In the genomic region with DNA sequence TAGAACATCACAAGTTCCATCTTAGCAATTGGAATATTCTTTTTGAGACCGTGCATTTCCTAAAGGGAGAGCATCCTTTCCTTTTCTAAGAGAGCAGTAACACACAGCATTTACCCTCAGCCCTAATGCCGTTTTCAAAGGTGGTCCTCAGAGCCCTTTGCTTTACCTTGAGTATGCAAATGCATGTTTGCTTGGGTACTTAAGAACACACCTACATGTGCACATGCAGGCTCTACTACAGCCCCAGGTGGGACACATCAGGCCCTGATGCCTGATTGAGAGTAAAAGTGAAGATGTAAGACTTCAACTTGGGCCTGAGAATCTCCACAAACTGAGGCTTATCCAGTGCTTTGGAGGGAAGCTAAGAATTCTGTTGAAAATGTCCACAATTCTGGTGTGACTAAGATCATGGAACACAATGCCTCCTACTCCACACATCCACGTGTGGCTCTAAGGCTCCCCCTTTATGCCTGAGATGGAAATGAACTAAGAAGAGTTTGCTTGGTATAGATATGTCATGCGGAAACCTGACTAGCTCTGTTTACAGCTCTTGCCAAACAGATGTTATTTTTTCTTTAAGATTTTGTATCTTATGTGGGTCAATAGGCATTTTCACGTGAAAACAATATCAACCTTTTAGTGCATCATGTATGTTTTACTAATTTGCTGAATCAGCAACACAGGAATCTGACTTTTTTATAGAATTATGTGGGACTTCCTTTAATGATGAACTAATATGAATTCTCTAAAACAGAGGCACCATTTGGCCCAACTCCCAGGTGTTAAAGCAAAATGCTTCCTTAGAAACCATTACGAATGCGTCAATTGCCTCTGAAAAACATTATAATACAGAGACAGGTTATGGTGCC, we compare ENCODE assay signal across 8 cellular contexts. TPM values are rescaled to one million over a fixed set of nuclear protein-coding genes. Genes with fewer than 3 reads are reported as not detected.
DNase-seq lines count a peak whose midpoint lies in the region; ATAC-seq and TF ChIP-seq lines count a peak whose summit lies in the region.

No MANE protein-coding gene starts in this region.

- no peaks in the 10 kb centered on the region for H3K27me3 Mint-ChIP-seq in chondrocyte (ENCODE audit: low read depth)
- no peaks in the 10 kb centered on the region for H3K27me3 Mint-ChIP-seq in effector memory CD8-positive, alpha-beta T cell

- no peaks in the 10 kb centered on the region for H3K9me3 ChIP-seq in parathyroid adenoma (ENCODE audit: control insufficient read depth, low read length)

- no peaks in the 10 kb centered on the region for H3K27me3 ChIP-seq in parathyroid adenoma (ENCODE audit: control insufficient read depth, insufficient read depth, low read length)

- H3K4me3 ChIP-seq in parathyroid adenoma (ENCODE audit: low read depth, low read length) = no peak overlapping the region

- CTCF ChIA-PET in GM10248 (lab: Yijun Ruan, JAX) = interaction anchor here (1.2 to 1.3 kb wide), 2 partner anchors 68 to 133 kb away, joined by 3 to 7 read pairs; no protein-coding TSS in a partner anchor

- no peak for ATAC-seq in effector memory CD8-positive, alpha-beta T cell (replicated peaks)
- no peak for ATAC-seq in HG02852 (IDR thresholded peaks at IDR 0.05; ENCODE audit: unreplicated experiment)

- H3K36me3 ChIP-seq in parathyroid adenoma (ENCODE audit: control insufficient read depth, insufficient read depth, low read length) = no peaks in the 10 kb centered on the region

- no peaks in the 10 kb centered on the region for H3K4me1 ChIP-seq in parathyroid adenoma

- no peak overlapping the region for H3K4me3 Mint-ChIP-seq in chondrocyte (ENCODE audit: unreplicated experiment)
- no peak overlapping the region for H3K4me3 Mint-ChIP-seq in effector memory CD8-positive, alpha-beta T cell

- no peaks in the 10 kb centered on the region for H3K36me3 Mint-ChIP-seq in chondrocyte (ENCODE audit: low read depth)
- H3K36me3 Mint-ChIP-seq in effector memory CD8-positive, alpha-beta T cell (ENCODE audit: insufficient read depth) = no peaks in the 10 kb centered on the region

- H3K27ac Mint-ChIP-seq in chondrocyte (ENCODE audit: unreplicated experiment) = no peak overlapping the region
- H3K27ac Mint-ChIP-seq in effector memory CD8-positive, alpha-beta T cell = no peak overlapping the region

- peak; percentile 32 for DNase-seq in GM10248 (ENCODE audit: extremely low spot score)
- peak; percentile 14 for DNase-seq in NCI-H2171 (lab: John Stamatoyannopoulos, UW)
- DNase-seq in chondrocyte (ENCODE audit: low spot score) = no peak
- no peak for DNase-seq in effector memory CD8-positive, alpha-beta T cell
- DNase-seq in NCI-H128 (lab: John Stamatoyannopoulos, UW; ENCODE audit: unreplicated experiment) = no peak
- no peak for DNase-seq in activated naive CD4-positive, alpha-beta T cell treated with Interleukin-2 at 50 U/mL for 16 hours

- no peak overlapping the region for H3K4me2 ChIP-seq in parathyroid adenoma (ENCODE audit: low read length)

- H3K27ac ChIP-seq in parathyroid adenoma = no peak overlapping the region

- no peak overlapping the region for H2AFZ ChIP-seq in parathyroid adenoma

- peaks cover 11% of the 10 kb centered on the region for H3K4me1 Mint-ChIP-seq in chondrocyte (ENCODE audit: low read depth)
- no peaks in the 10 kb centered on the region for H3K4me1 Mint-ChIP-seq in effector memory CD8-positive, alpha-beta T cell (ENCODE audit: low read depth in 2 of 2)

- POLR2A ChIA-PET in GM10248 (lab: Yijun Ruan, JAX) = no interaction called here

- H3K9me3 Mint-ChIP-seq in chondrocyte (ENCODE audit: low read depth) = no peaks in the 10 kb centered on the region
- H3K9me3 Mint-ChIP-seq in effector memory CD8-positive, alpha-beta T cell = no peaks in the 10 kb centered on the region

- H3K9ac ChIP-seq in parathyroid adenoma = no peak overlapping the region

- no peaks in the 10 kb centered on the region for H3K79me2 ChIP-seq in parathyroid adenoma

- TF ChIP-seq CTCF in GM10248 (IDR thresholded peaks at IDR 0.05; ENCODE audit: control extremely low read depth, extremely low read depth, low read depth, missing control alignments) = peak; percentile 42
- TF ChIP-seq CTCF in chondrocyte (IDR thresholded peaks at IDR 0.05) = peak; percentile 75
- TF ChIP-seq CTCF in parathyroid adenoma (IDR thresholded peaks at IDR 0.05) = peak; percentile 43

RNA-seq across cellular contexts. Expression of gene SLC2A8, which starts 48.9 kb away (rescaled TPM):
- 14.1 to 16.4 TPM (median 15.3 TPM) in 3 replicates for total RNA-seq in chondrocyte

Comparison
In these comparisons a context has a peak if more than half of its experiments do, and no peak if none do; other contexts are left out.
1. DNase-seq: peak in GM10248 (single experiment) and NCI-H2171 (single experiment); none in chondrocyte (single experiment), effector memory CD8-positive, alpha-beta T cell (0 of 3), NCI-H128 (single experiment) and activated naive CD4-positive, alpha-beta T cell treated with Interleukin-2 at 50 U/mL for 16 hours (single experiment).
2. Peak in every context shown above with its lines, with median percentiles within 50 percentile points of each other: CTCF ChIP-seq.